14 cellular contexts compared by ENCODE assay signal in the genomic region with DNA sequence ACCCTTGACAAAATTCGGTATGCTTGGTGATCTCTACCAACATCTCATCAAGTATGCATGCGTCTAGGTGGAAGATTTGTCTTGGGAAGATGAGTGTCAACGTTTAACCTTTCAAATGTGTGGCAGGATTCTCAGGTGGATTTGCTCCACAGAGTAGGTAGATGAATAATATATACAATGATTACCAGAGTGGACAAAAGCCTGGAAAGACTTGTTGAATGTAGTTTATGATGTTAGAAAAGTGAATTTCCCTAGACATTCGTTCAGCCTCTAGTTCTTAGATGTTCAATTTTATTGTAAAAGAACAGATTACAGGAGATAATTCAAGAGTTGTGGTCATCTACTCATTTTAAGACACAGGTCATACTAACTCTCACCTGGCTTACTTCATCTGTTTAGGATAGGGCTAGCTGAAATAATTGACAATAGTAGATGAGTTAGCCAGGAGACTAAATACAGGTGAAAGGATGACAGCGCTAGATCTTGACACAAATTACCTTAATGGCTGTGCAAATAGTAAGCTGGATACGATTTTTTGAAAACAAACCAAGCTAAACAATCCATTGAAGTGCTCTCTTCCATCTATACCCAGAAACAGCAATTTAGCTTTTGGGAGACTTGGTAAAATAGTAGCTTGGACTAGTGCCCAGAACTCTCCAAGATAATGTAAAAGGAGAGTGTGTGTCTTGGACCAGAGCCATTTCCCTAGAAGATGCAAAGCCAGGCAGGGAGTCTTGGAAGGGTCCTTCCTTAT.
DNase-seq lines count a peak whose midpoint lies in the region; ATAC-seq and TF ChIP-seq lines count a peak whose summit lies in the region.
"Had no signal": no experiment of that assay in that cellular context is flagged by ENCODE, and none has a peak within 500 bp of the region (broad histone marks: within the 10 kb centered on the region; RNA-seq: fewer than 3 reads in every experiment).

No MANE protein-coding gene starts in this region.

- TF ChIP-seq CTCF in mesothelial cell of epicardium (IDR thresholded peaks at IDR 0.05; ENCODE audit: unreplicated experiment) = no peak

- H3K4me3 Mint-ChIP-seq in mesothelial cell of epicardium = no peak overlapping the region
- H3K4me3 Mint-ChIP-seq in activated T-cell treated with anti-CD3 and anti-CD28 coated beads, Interleukin-2, amount 50 U/mL, for 72 hours = no peak overlapping the region
- H3K4me3 Mint-ChIP-seq: activated T-helper 1 cell treated with anti-CD3 and anti-CD28 coated beads, Interleukin-12 subunit alpha, Interleukin-12 subunit beta, Interleukin-2, Interleukin-4 antibody, amounts not matched to agents 30 ng/mL and 10 ng/mL and 1 ng/mL, durations not matched to agents 14 hours and 24 hours and 36 hours; stimulated activated effector memory CD8-positive, alpha-beta T cell treated with anti-CD3 and anti-CD28 coated beads, Interleukin-12 subunit alpha, Interleukin-12 subunit beta, amount 100 ng/mL, for 72 hours had no signal

- H3K9me3 Mint-ChIP-seq in mesothelial cell of epicardium = peaks cover 22% of the 10 kb centered on the region
- H3K9me3 Mint-ChIP-seq in activated T-cell treated with anti-CD3 and anti-CD28 coated beads, Interleukin-2, amount 50 U/mL, for 72 hours = peaks cover 1 to 4% of the 10 kb centered on the region in 2 donors

- H3K36me3 Mint-ChIP-seq in mesothelial cell of epicardium = peaks cover 1% of the 10 kb centered on the region
- H3K36me3 Mint-ChIP-seq in activated T-cell treated with anti-CD3 and anti-CD28 coated beads, Interleukin-2, amount 50 U/mL, for 72 hours (ENCODE audit: insufficient read depth in 2 of 2) = no peaks in the 10 kb centered on the region
- H3K36me3 Mint-ChIP-seq: stimulated activated effector memory CD8-positive, alpha-beta T cell treated with anti-CD3 and anti-CD28 coated beads, Interleukin-12 subunit alpha, Interleukin-12 subunit beta, amount 100 ng/mL, for 72 hours had no signal

- H3K27me3 Mint-ChIP-seq in mesothelial cell of epicardium (ENCODE audit: low read depth) = no peaks in the 10 kb centered on the region
- H3K27me3 Mint-ChIP-seq in activated T-cell treated with anti-CD3 and anti-CD28 coated beads, Interleukin-2, amount 50 U/mL, for 72 hours (ENCODE audit: low read depth) = no peaks in the 10 kb centered on the region

- peak; percentile 29 for DNase-seq in HS-27A (ENCODE audit: low read depth)
- peak; percentile 66 for DNase-seq in NCI-H2107 (lab: John Stamatoyannopoulos, UW)
- DNase-seq in mesothelial cell of epicardium (ENCODE audit: low spot score in 2 of 2, unreplicated experiment in 2 of 2) = no peak
- DNase-seq in activated T-cell treated with anti-CD3 and anti-CD28 coated beads, Interleukin-2, amount 50 U/mL, for 72 hours = no peak
- DNase-seq: Karpas-422, RPMI8226, WERI-Rb-1 had no signal

- peaks cover 51% of the 10 kb centered on the region for H3K4me1 Mint-ChIP-seq in mesothelial cell of epicardium
- H3K4me1 Mint-ChIP-seq in activated T-cell treated with anti-CD3 and anti-CD28 coated beads, Interleukin-2, amount 50 U/mL, for 72 hours (ENCODE audit: low read depth) = no peaks in the 10 kb centered on the region
- H3K4me1 Mint-ChIP-seq: stimulated activated effector memory CD8-positive, alpha-beta T cell treated with anti-CD3 and anti-CD28 coated beads, Interleukin-12 subunit alpha, Interleukin-12 subunit beta, amount 100 ng/mL, for 72 hours had no signal

- H3K27ac Mint-ChIP-seq in mesothelial cell of epicardium = peak overlapping the region; percentile 62
- no peak overlapping the region for H3K27ac Mint-ChIP-seq in activated T-cell treated with anti-CD3 and anti-CD28 coated beads, Interleukin-2, amount 50 U/mL, for 72 hours
- H3K27ac Mint-ChIP-seq: activated T-helper 1 cell treated with anti-CD3 and anti-CD28 coated beads, Interleukin-12 subunit alpha, Interleukin-12 subunit beta, Interleukin-2, Interleukin-4 antibody, amounts not matched to agents 30 ng/mL and 10 ng/mL and 1 ng/mL, durations not matched to agents 14 hours and 24 hours and 36 hours; stimulated activated effector memory CD8-positive, alpha-beta T cell treated with anti-CD3 and anti-CD28 coated beads, Interleukin-12 subunit alpha, Interleukin-12 subunit beta, amount 100 ng/mL, for 72 hours had no signal

- ATAC-seq in SK-N-SH treated with all-trans-retinoic acid at 6 μM for 48 hours (peak; percentile 70), GM21529 (IDR thresholded peaks at IDR 0.05; ENCODE audit: unreplicated experiment) (no peak), GM18519 (IDR thresholded peaks at IDR 0.05; ENCODE audit: low FRiP score, unreplicated experiment) (no peak), GM21825 (IDR thresholded peaks at IDR 0.05; ENCODE audit: unreplicated experiment) (no peak)
- no peak for ATAC-seq in activated T-cell treated with anti-CD3 and anti-CD28 coated beads, Interleukin-2, amount 50 U/mL, for 72 hours (replicated peaks in 1 of 2)
- ATAC-seq: left lobe of liver had no signal

TF ChIP-seq in SK-N-SH treated with all-trans-retinoic acid at 6 μM for 48 hours, 23 proteins besides CTCF, POLR2A, EP300 and RAD21:
- TF ChIP-seq CSDC2 (CRISPR knock-in tag; IDR thresholded peaks at IDR 0.05) (0 out of 2 replicates have a peak, but pooled peaks have one; percentile 53), GLIS3 (CRISPR knock-in tag; IDR thresholded peaks at IDR 0.05) (no peak), ISL1 (CRISPR knock-in tag; IDR thresholded peaks at IDR 0.05) (peak; percentile 93)

Comparison
In these comparisons a context has a peak if more than half of its experiments do, and no peak if none do; other contexts are left out.
1. DNase-seq: peak in HS-27A (single experiment) and NCI-H2107 (single experiment); none in mesothelial cell of epicardium (0 of 2) and activated T-cell treated with anti-CD3 and anti-CD28 coated beads, Interleukin-2, amount 50 U/mL, for 72 hours (0 of 2).